In genomic region chr19:50301607-50301971, GRCh38 we compare ENCODE assay signal across 20 cellular contexts.
"Had no signal": no experiment of that assay in that cellular context is flagged by ENCODE, and none has a peak within 500 bp of the region (broad histone marks: within the 10 kb centered on the region; RNA-seq: fewer than 3 reads in every experiment).

No MANE protein-coding gene starts in this region.

- H3K9ac ChIP-seq: neural progenitor cell had no signal

- H3K4me3 ChIP-seq: hepatocyte, left ventricle myocardium inferior, lower lobe of right lung, neural progenitor cell, ovary, stomach, thoracic aorta, transverse colon had no signal

- H3K36me3 Mint-ChIP-seq: natural killer cell treated with Interleukin-12 subunit alpha and Interleukin-12 subunit beta and Interleukin-15 and Interleukin-18, amount 100 ng/mL, for 72 hours; neural progenitor cell had no signal

- H3K9me3 ChIP-seq: lower lobe of right lung, ovary, stomach, thoracic aorta, transverse colon had no signal

- H3K4me3 Mint-ChIP-seq: memory B cell; mesothelial cell of epicardium; natural killer cell treated with Interleukin-12 subunit alpha and Interleukin-12 subunit beta and Interleukin-15 and Interleukin-18, amount 100 ng/mL, for 72 hours; neural progenitor cell had no signal

- H3K27ac Mint-ChIP-seq: memory B cell; mesothelial cell of epicardium; natural killer cell treated with Interleukin-12 subunit alpha and Interleukin-12 subunit beta and Interleukin-15 and Interleukin-18, amount 100 ng/mL, for 72 hours; neural progenitor cell; progenitor cell of endocrine pancreas had no signal

- H3K27me3 Mint-ChIP-seq: progenitor cell of endocrine pancreas had no signal

- H3K79me2 ChIP-seq: hepatocyte had no signal

- H3K4me1 ChIP-seq: left ventricle myocardium inferior, lower lobe of right lung, neural progenitor cell, stomach, transverse colon had no signal

- DNase-seq: erythroblast; kidney; left cardiac atrium; left ventricle myocardium inferior; lower lobe of right lung; ovary; right cardiac atrium; small intestine; stimulated activated CD4-positive, alpha-beta T cell treated with anti-CD3 and anti-CD28 coated beads, Interleukin-12 subunit alpha, Interleukin-12 subunit beta, amount 100 ng/mL, for 4 hours; stimulated activated naive CD4-positive, alpha-beta T cell; stomach; substantia nigra; transverse colon had no signal

- FAIRE-seq: kidney, small intestine had no signal

- H3K9me3 Mint-ChIP-seq: memory B cell; natural killer cell treated with Interleukin-12 subunit alpha and Interleukin-12 subunit beta and Interleukin-15 and Interleukin-18, amount 100 ng/mL, for 72 hours; neural progenitor cell had no signal

- H3K4me2 ChIP-seq: hepatocyte, neural progenitor cell had no signal

- H3K4me1 Mint-ChIP-seq: mesothelial cell of epicardium had no signal

- H3K27ac ChIP-seq: hepatocyte, left ventricle myocardium inferior, lower lobe of right lung, neural progenitor cell, ovary, stomach, thoracic aorta, transverse colon had no signal

- H3K27me3 ChIP-seq: hepatocyte, neural progenitor cell, ovary, transverse colon had no signal

- ATAC-seq: left cardiac atrium, lower lobe of right lung, right cardiac atrium had no signal

- H2AFZ ChIP-seq: hepatocyte, neural progenitor cell had no signal

- H3K36me3 ChIP-seq: neural progenitor cell, ovary had no signal
